In the genomic region with DNA sequence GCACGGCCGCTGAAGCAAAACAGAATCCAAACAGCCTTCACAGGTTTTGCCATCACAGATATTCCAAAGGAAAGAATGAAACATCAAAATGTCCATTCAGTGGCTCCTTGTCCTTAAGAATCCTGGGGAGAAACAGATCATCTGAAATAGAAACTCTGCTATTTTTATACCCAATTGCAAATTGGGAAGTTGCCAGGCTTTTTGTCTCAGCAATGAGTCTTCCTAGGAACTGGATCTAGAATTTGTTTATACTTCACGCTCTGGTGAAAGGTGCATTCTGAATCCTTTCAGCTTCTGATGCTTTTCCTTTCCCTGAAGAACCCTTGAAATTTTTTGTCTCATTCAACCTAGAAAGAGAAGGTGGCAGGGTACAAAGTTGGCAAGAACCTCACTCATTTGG, we compare ENCODE assay signal across 15 cellular contexts.
DNase-seq lines count a peak whose midpoint lies in the region; ATAC-seq lines count a peak whose summit lies in the region.
"Had no signal": no experiment of that assay in that cellular context is flagged by ENCODE, and none has a peak within 500 bp of the region (broad histone marks: within the 10 kb centered on the region; RNA-seq: fewer than 3 reads in every experiment).

No MANE protein-coding gene starts in this region.

- DNase-seq in NCI-H187 treated with DMSO at 0.1 percent for 48 hours (lab: John Stamatoyannopoulos, UW) (peak; percentile 63), NCI-H187 (lab: John Stamatoyannopoulos, UW) (no peak), NCI-H526 (lab: John Stamatoyannopoulos, UW) (peak; percentile 35 to 64), fibroblast of gingiva (ENCODE audit: low read depth) (peak; percentile 65), smooth muscle cell of the brain vasculature (ENCODE audit: low read depth, low spot score) (peak; percentile 12), SHP77 treated with DMSO at 0.1 percent for 48 hours (lab: John Stamatoyannopoulos, UW) (no peak)
- DNase-seq in activated naive CD4-positive, alpha-beta T cell treated with Interleukin-2 at 50 U/mL for 16 hours, result no peak
- DNase-seq: activated CD8-positive, alpha-beta T cell treated with anti-CD3 and anti-CD28 coated beads, Interleukin-2, amount 10 ng/mL, durations not matched to agents 7 days and 5 days; CD4-positive, alpha-beta T cell; HCEC 1CT; MM.1S; NCI-H446 treated with DMSO at 0.1 percent for 48 hours; WERI-Rb-1 had no signal

- ATAC-seq in GM19452 (IDR thresholded peaks at IDR 0.05; ENCODE audit: unreplicated experiment), result no peak
- ATAC-seq: activated CD8-positive, alpha-beta T cell treated with anti-CD3 and anti-CD28 coated beads, Interleukin-2, amount 10 ng/mL, durations not matched to agents 7 days and 5 days; activated T-helper 17 cell treated with anti-CD3 and anti-CD28 coated beads, Interleukin-2, amount 50 U/mL, for 72 hours had no signal

Comparison
In these comparisons a context has a peak if more than half of its experiments do, and no peak if none do; other contexts are left out.
1. DNase-seq: peak in NCI-H187 treated with DMSO at 0.1 percent for 48 hours (single experiment), NCI-H526 (2 of 2), fibroblast of gingiva (single experiment) and smooth muscle cell of the brain vasculature (single experiment); none in NCI-H187 (0 of 2), activated naive CD4-positive, alpha-beta T cell treated with Interleukin-2 at 50 U/mL for 16 hours (single experiment) and SHP77 treated with DMSO at 0.1 percent for 48 hours (single experiment).